In genomic region chr15:55879181-55879580, GRCh38 we compare ENCODE assay signal across 21 cellular contexts.
DNase-seq lines count a peak whose midpoint lies in the region; ATAC-seq and TF ChIP-seq lines count a peak whose summit lies in the region.
"Had no signal": no experiment of that assay in that cellular context is flagged by ENCODE, and none has a peak within 500 bp of the region (broad histone marks: within the 10 kb centered on the region; RNA-seq: fewer than 3 reads in every experiment).

No MANE protein-coding gene starts in this region.

- H3K4me3 Mint-ChIP-seq in T-helper 17 cell, result no peak overlapping the region
- H3K4me3 Mint-ChIP-seq: CD4-positive, alpha-beta memory T cell; GM23338 had no signal

- no peak for ATAC-seq in T-helper 17 cell
- ATAC-seq: GM23338, HCT116 had no signal

- H3K27ac Mint-ChIP-seq in T-helper 17 cell, result no peak overlapping the region
- H3K27ac Mint-ChIP-seq: CD4-positive, alpha-beta memory T cell; GM23338 had no signal

- no peaks in the 10 kb centered on the region for H3K9me3 ChIP-seq in T-helper 17 cell (ENCODE audit: control insufficient read depth, low read length, poor library complexity, severe bottlenecking)
- H3K9me3 ChIP-seq: Peyer's patch had no signal

- H3K36me3 Mint-ChIP-seq in T-helper 17 cell (ENCODE audit: low read depth), result no peaks in the 10 kb centered on the region
- H3K36me3 Mint-ChIP-seq: CD4-positive, alpha-beta memory T cell had no signal

- no peaks in the 10 kb centered on the region for H3K27me3 Mint-ChIP-seq in T-helper 17 cell
- H3K27me3 Mint-ChIP-seq: CD4-positive, alpha-beta memory T cell had no signal

- H3K4me1 Mint-ChIP-seq in T-helper 17 cell, result peaks cover 2% of the 10 kb centered on the region
- H3K4me1 Mint-ChIP-seq: GM23338 had no signal

- no peak overlapping the region for H3K4me3 ChIP-seq in fibroblast of mammary gland (ENCODE audit: control insufficient read depth, low read depth, low read length)
- H3K4me3 ChIP-seq: GM23338, Peyer's patch, SK-N-MC had no signal

- TF ChIP-seq CTCF in fibroblast of mammary gland (conservative IDR thresholded peaks at IDR 0.05; ENCODE audit: control insufficient read depth, insufficient read depth, low read depth, low read length), result no peak

- DNase-seq in GM03348 (ENCODE audit: low spot score) (peak; percentile 25), amniotic epithelial cell (ENCODE audit: low read depth) (peak; percentile 14), fibroblast of mammary gland (ENCODE audit: low read depth) (peak; percentile 56), T-helper 17 cell (no peak), NCI-H774 (lab: John Stamatoyannopoulos, UW) (no peak), glomerular visceral epithelial cell (ENCODE audit: extremely low spot score) (no peak)
- DNase-seq in stimulated activated CD4-positive, alpha-beta T cell treated with anti-CD3 and anti-CD28 coated beads, Interleukin-4, amount 100 ng/mL, for 1 hour, result no peak
- DNase-seq: CD4-positive, alpha-beta memory T cell; DMS53; Kasumi-1; NCI-H1092 treated with DMSO at 0.1 percent for 48 hours; NCI-H146; NCI-H2081; NCI-H2171 treated with DMSO at 0.1 percent for 48 hours; NCI-H446 treated with DMSO at 0.1 percent for 48 hours; NCI-H69; Peyer's patch; Right ventricle myocardium superior had no signal

Comparison
In these comparisons a context has a peak if more than half of its experiments do, and no peak if none do; other contexts are left out.
1. DNase-seq: peak in GM03348 (single experiment), amniotic epithelial cell (single experiment) and fibroblast of mammary gland (single experiment); none in T-helper 17 cell (0 of 3), NCI-H774 (single experiment), glomerular visceral epithelial cell (single experiment) and stimulated activated CD4-positive, alpha-beta T cell treated with anti-CD3 and anti-CD28 coated beads, Interleukin-4, amount 100 ng/mL, for 1 hour (single experiment).